ENCODE assay signal across 8 cellular contexts in the genomic region with DNA sequence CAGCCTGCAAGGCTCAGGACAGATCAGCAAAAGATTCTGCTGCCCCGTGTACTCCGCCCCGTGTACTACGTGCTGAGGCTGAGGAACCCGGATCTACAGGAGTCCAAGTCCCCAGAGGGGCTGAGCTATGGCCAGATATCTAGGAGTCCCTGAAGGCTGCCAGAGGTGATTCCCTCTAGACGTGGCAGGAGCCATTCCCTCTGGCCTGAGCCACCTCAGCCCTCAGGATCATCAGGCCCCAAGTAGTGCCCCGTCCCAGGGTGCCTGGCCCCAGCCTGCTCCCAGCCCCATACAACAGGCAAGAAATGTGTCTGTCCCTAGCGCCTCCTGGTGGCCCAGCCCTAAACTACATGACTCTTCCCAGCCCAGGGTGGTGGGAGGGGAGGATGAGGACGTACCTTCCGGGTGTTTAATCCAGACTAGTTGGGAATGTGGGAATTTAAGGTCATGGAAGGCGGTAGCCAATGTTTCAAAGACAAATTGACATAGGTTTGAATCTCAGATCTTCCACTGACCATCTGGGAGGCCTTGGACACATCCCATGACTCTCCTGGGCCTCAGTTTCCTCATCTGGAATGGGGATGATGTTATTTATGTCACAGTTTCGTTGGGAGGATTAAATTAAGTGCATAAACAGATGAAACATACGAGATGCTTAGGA. TPM values are rescaled to one million over a fixed set of nuclear protein-coding genes. Genes with fewer than 3 reads are reported as not detected.
A peak's percentile ranks its signal among the peaks of the same experiment; 100 is the strongest.
DNase-seq lines count a peak whose midpoint lies in the region; ATAC-seq lines count a peak whose summit lies in the region.

No MANE protein-coding gene starts in this region.

- H3K27ac Mint-ChIP-seq in effector memory CD8-positive, alpha-beta T cell, result no peak overlapping the region

- ATAC-seq in HG03095 (IDR thresholded peaks at IDR 0.05; ENCODE audit: unreplicated experiment), result peak; percentile 60
- peak; percentile 90 for ATAC-seq in effector memory CD8-positive, alpha-beta T cell (replicated peaks)

- H3K4me3 Mint-ChIP-seq in effector memory CD8-positive, alpha-beta T cell, result no peak overlapping the region

- H3K4me1 Mint-ChIP-seq in effector memory CD8-positive, alpha-beta T cell (ENCODE audit: low read depth in 2 of 2), result peaks cover 6 to 7% of the 10 kb centered on the region in 2 donors

- no peaks in the 10 kb centered on the region for H3K9me3 Mint-ChIP-seq in effector memory CD8-positive, alpha-beta T cell

- H3K36me3 Mint-ChIP-seq in effector memory CD8-positive, alpha-beta T cell (ENCODE audit: insufficient read depth), result no peaks in the 10 kb centered on the region

- peaks cover 9 to 29% of the 10 kb centered on the region in 2 donors for H3K27me3 Mint-ChIP-seq in effector memory CD8-positive, alpha-beta T cell

- DNase-seq in Daoy (ENCODE audit: low read depth) (peak; percentile 80), NCI-H82 treated with DMSO at 0.1 percent for 48 hours (lab: John Stamatoyannopoulos, UW; ENCODE audit: unreplicated experiment) (peak; percentile 83), mucosa of gallbladder (ENCODE audit: low spot score) (peak; percentile 90), DMS79 treated with DMSO at 0.1 percent for 48 hours (lab: John Stamatoyannopoulos, UW) (no peak)
- DNase-seq in activated CD8-positive, alpha-beta memory T cell treated with anti-CD3 and anti-CD28 coated beads for 1 hour (ENCODE audit: extremely low read depth in 1 of 2, low read depth in 1 of 2), result peak; percentile 40 to 65
- DNase-seq in effector memory CD8-positive, alpha-beta T cell, result peak; percentile 80 to 86 (median 80)
- DNase-seq in stimulated activated CD8-positive, alpha-beta memory T cell treated with anti-CD3 and anti-CD28 coated beads, Interleukin-4, amount 100 ng/mL, for 1 hour (ENCODE audit: low read depth in 2 of 2, low spot score in 1 of 2), result peak; percentile 59 to 64

RNA-seq across cellular contexts. Expression of a gene that starts 49.4 kb away (rescaled TPM):
- 32.2 and 33.4 TPM in 2 replicates for total RNA-seq in Daoy (2014; rRNA removed; shearing (Covaris generic))
- 24.0 TPM for total RNA-seq in mucosa of gallbladder
